ENCODE assay signal across 18 cellular contexts in the genomic region with DNA sequence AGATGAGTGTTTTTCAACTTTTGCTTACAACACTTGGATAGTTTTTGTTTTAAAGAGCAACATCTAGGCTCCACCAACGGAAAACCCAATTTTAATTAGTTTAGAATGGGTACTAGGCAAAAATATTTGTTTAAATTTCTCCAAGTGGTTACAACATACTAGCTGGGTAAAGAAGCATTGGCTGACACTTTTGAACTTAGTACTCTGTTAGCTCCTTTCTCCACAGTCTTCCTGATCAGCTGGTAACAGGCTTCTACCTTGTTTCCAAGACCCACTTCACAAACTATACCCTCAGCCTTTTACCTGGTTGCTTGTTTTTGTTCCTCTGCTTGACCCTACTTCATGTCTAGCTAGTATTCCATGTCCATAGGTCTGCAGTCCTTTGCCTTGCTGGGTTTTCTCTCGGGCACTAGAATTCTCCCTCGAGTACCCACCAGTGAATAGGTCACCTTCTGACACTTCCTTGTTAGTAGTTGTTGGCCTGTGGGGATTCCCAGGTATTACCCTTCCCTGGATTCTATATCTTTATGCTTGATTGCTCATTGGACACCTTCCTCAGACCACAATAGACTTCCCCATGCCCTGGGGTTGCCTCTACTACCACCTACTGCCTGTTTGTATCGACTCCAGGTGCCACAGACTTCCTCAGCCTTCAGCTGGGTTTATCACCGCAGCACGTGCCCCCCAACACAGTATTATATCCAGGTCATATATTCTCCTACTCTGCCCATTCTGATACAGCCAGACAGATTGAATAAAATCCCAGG. TPM values are rescaled to one million over a fixed set of nuclear protein-coding genes. Genes with fewer than 3 reads are reported as not detected.
"Had no signal": no experiment of that assay in that cellular context is flagged by ENCODE, and none has a peak within 500 bp of the region (broad histone marks: within the 10 kb centered on the region; RNA-seq: fewer than 3 reads in every experiment).

No MANE protein-coding gene starts in this region.

- H3K9ac ChIP-seq: neural progenitor cell had no signal

- H3K27ac ChIP-seq: neural progenitor cell, pancreas, stomach, thoracic aorta had no signal

- H2AFZ ChIP-seq: neural progenitor cell had no signal

- H3K27me3 Mint-ChIP-seq: central memory CD8-positive, alpha-beta T cell had no signal

- H3K4me1 Mint-ChIP-seq: activated naive CD4-positive, alpha-beta T cell treated with anti-CD3 and anti-CD28 coated beads, Interleukin-2, amount 50 U/mL, for 24 hours; neural progenitor cell had no signal

- H3K4me1 ChIP-seq: neural progenitor cell, pancreas, stomach, uterus had no signal

- H3K9me3 Mint-ChIP-seq: activated CD4-positive, alpha-beta T cell treated with anti-CD3 and anti-CD28 coated beads, Interleukin-2, amount 10 ng/mL, durations not matched to agents 24 days and 14 days; activated naive CD4-positive, alpha-beta T cell treated with anti-CD3 and anti-CD28 coated beads, Interleukin-2, amount 50 U/mL, for 24 hours; activated T-helper 2 cell treated with anti-CD3 and anti-CD28 coated beads, Interferon-gamma antibody, Interleukin-2, Interleukin-4, amounts not matched to agents 10 μg/mL and 5 μg/mL and 100 μg/mL, durations not matched to agents 14 hours and 24 hours and 36 hours; central memory CD8-positive, alpha-beta T cell; T-helper 1 cell treated with Interleukin-12 subunit alpha and Interleukin-12 subunit beta and Interleukin-4 antibody, amounts not matched to agents 30 μg/mL and 1 μg/mL, for 36 hours had no signal

- DNase-seq: activated B cell treated with CpG ODN at 0.5 μM for 24 hours; activated CD4-positive, alpha-beta T cell treated with anti-CD3 and anti-CD28 coated beads, Interleukin-2, amount 10 ng/mL, durations not matched to agents 24 days and 14 days; effector memory CD4-positive, alpha-beta T cell; erythroblast; islet precursor cell; pancreas; stimulated activated CD4-positive, alpha-beta T cell treated with anti-CD3 and anti-CD28 coated beads, Interleukin-4, amount 100 ng/mL, for 4 hours; stomach; uterus had no signal

- H3K27ac Mint-ChIP-seq: activated B cell treated with CpG ODN at 0.5 μM for 24 hours; activated CD4-positive, alpha-beta T cell treated with anti-CD3 and anti-CD28 coated beads, Interleukin-2, amount 10 ng/mL, durations not matched to agents 24 days and 14 days; activated naive CD4-positive, alpha-beta T cell treated with anti-CD3 and anti-CD28 coated beads, Interleukin-2, amount 50 U/mL, for 24 hours; activated T-helper 2 cell treated with anti-CD3 and anti-CD28 coated beads, Interferon-gamma antibody, Interleukin-2, Interleukin-4, amounts not matched to agents 10 μg/mL and 5 μg/mL and 100 μg/mL, durations not matched to agents 14 hours and 24 hours and 36 hours; neural progenitor cell; T-helper 1 cell treated with Interleukin-12 subunit alpha and Interleukin-12 subunit beta and Interleukin-4 antibody, amounts not matched to agents 30 μg/mL and 1 μg/mL, for 36 hours had no signal

- H3K4me3 Mint-ChIP-seq: activated B cell treated with CpG ODN at 0.5 μM for 24 hours; activated CD4-positive, alpha-beta T cell treated with anti-CD3 and anti-CD28 coated beads, Interleukin-2, amount 10 ng/mL, durations not matched to agents 24 days and 14 days; activated naive CD4-positive, alpha-beta T cell treated with anti-CD3 and anti-CD28 coated beads, Interleukin-2, amount 50 U/mL, for 24 hours; central memory CD8-positive, alpha-beta T cell; neural progenitor cell; T-helper 1 cell treated with Interleukin-12 subunit alpha and Interleukin-12 subunit beta and Interleukin-4 antibody, amounts not matched to agents 30 μg/mL and 1 μg/mL, for 36 hours had no signal

- H3K27me3 ChIP-seq: neural progenitor cell, pancreas, stomach, uterus had no signal

- ATAC-seq: pancreas had no signal

- H3K4me3 ChIP-seq: neural progenitor cell, pancreas, stomach, thoracic aorta, uterus had no signal

- H3K9me3 ChIP-seq: pancreas, stomach, thoracic aorta had no signal

- H3K36me3 ChIP-seq: neural progenitor cell, pancreas, stomach, thoracic aorta, uterus had no signal

- H3K36me3 Mint-ChIP-seq: activated naive CD4-positive, alpha-beta T cell treated with anti-CD3 and anti-CD28 coated beads, Interleukin-2, amount 50 U/mL, for 24 hours; neural progenitor cell had no signal

- H3K4me2 ChIP-seq: neural progenitor cell had no signal

RNA-seq across cellular contexts. Expression of a gene that starts 42.0 kb away (rescaled TPM):
- total RNA-seq: activated B cell treated with CpG ODN at 0.5 μM for 24 hours; activated CD4-positive, alpha-beta T cell treated with anti-CD3 and anti-CD28 coated beads, Interleukin-2, amount 10 ng/mL, durations not matched to agents 24 days and 14 days; activated CD8-positive, alpha-beta memory T cell treated with anti-CD3 and anti-CD28 coated beads for 36 hours; activated T-helper 2 cell treated with anti-CD3 and anti-CD28 coated beads, Interferon-gamma antibody, Interleukin-2, Interleukin-4, amounts not matched to agents 10 μg/mL and 5 μg/mL and 100 μg/mL, durations not matched to agents 14 hours and 24 hours and 36 hours; lower leg skin; pancreas; skeletal muscle tissue; stomach; thoracic aorta; uterus had no signal
- polyA plus RNA-seq: pancreas, stomach had no signal
